In genomic region chr7:82548141-82548688, GRCh38 we compare ENCODE assay signal across 17 cellular contexts.
"Had no signal": no experiment of that assay in that cellular context is flagged by ENCODE, and none has a peak within 500 bp of the region (broad histone marks: within the 10 kb centered on the region; RNA-seq: fewer than 3 reads in every experiment).

No MANE protein-coding gene starts in this region.

- ATAC-seq: gastrocnemius medialis; left ventricle myocardium superior; naive thymus-derived CD4-positive, alpha-beta T cell had no signal

- FAIRE-seq: keratinocyte, small intestine had no signal

- DNase-seq: cortex of kidney; dorsolateral prefrontal cortex; effector CD8-positive, alpha-beta T cell; gastrocnemius medialis; immature natural killer cell; left ventricle myocardium superior; mesenchymal stem cell; midbrain; naive thymus-derived CD4-positive, alpha-beta T cell; ovary; small intestine; stimulated activated CD4-positive, alpha-beta T cell treated with anti-CD3 and anti-CD28 coated beads, Interleukin-12 subunit alpha, Interleukin-12 subunit beta, amount 100 ng/mL, for 4 hours; stimulated activated naive CD4-positive, alpha-beta T cell; stomach; substantia nigra; transverse colon had no signal
